Comparison of ENCODE assay signal across 2 cellular contexts in genomic region chr3:133841196-133841595, GRCh38.
TF ChIP-seq lines count a peak whose summit lies in the region.

No MANE protein-coding gene starts in this region.

TF ChIP-seq in HEK293, 187 proteins besides CTCF, POLR2A, EP300 and RAD21:
- TF ChIP-seq, protein P1, sequence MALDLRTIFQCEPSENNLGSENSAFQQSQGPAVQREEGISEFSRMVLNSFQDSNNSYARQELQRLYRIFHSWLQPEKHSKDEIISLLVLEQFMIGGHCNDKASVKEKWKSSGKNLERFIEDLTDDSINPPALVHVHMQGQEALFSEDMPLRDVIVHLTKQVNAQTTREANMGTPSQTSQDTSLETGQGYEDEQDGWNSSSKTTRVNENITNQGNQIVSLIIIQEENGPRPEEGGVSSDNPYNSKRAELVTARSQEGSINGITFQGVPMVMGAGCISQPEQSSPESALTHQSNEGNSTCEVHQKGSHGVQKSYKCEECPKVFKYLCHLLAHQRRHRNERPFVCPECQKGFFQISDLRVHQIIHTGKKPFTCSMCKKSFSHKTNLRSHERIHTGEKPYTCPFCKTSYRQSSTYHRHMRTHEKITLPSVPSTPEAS (tag by site-specific recombination; IDR thresholded peaks at IDR 0.05) = peak; percentile 17; the same call in 1 of the 2 replicates
- no peak for TF ChIP-seq ZNF660 (tag by site-specific recombination; IDR thresholded peaks at IDR 0.05)
TF ChIP-seq in HEK293: peak in this region for 1.

TF ChIP-seq in H1, 55 proteins besides CTCF, POLR2A, EP300 and RAD21:
- no peak for TF ChIP-seq SP1 (IDR thresholded peaks at IDR 0.05; ENCODE audit: low read depth, low read length)
- TF ChIP-seq NANOG (IDR thresholded peaks at IDR 0.05; ENCODE audit: insufficient read depth, low read depth, low read length, poor library complexity, severe bottlenecking) = no peak
- TF ChIP-seq CBX5 (IDR thresholded peaks at IDR 0.05; ENCODE audit: low read depth, low read length) = no peak
- no peak for TF ChIP-seq FOSL1 (IDR thresholded peaks at IDR 0.05; ENCODE audit: insufficient read depth, low read depth, low read length)
- no peak for TF ChIP-seq CREB1 (IDR thresholded peaks at IDR 0.05)
- no peak for TF ChIP-seq TAF7 (optimal IDR thresholded peaks at IDR 0.05; ENCODE audit: borderline replicate concordance, low read depth, low read length)
- no peak for TF ChIP-seq SIX5 (IDR thresholded peaks at IDR 0.05; ENCODE audit: low read depth, low read length)
- no peak for TF ChIP-seq TCF12 (IDR thresholded peaks at IDR 0.05; ENCODE audit: low read depth, low read length)
- TF ChIP-seq POU5F1 (IDR thresholded peaks at IDR 0.05; ENCODE audit: low read depth, low read length) = no peak
- TF ChIP-seq RXRA (IDR thresholded peaks at IDR 0.05; ENCODE audit: insufficient read depth, low read depth, low read length) = no peak
- TF ChIP-seq PHF8 (conservative IDR thresholded peaks at IDR 0.05; ENCODE audit: low read depth, low read length) = no peak
- no peak for TF ChIP-seq TEAD4 (IDR thresholded peaks at IDR 0.05; ENCODE audit: low read depth, low read length)
- no peak for TF ChIP-seq CEBPB (IDR thresholded peaks at IDR 0.05; ENCODE audit: low read depth, low read length)
- no peak for TF ChIP-seq SUZ12 (IDR thresholded peaks at IDR 0.05; ENCODE audit: low read length)
- TF ChIP-seq KDM1A (IDR thresholded peaks at IDR 0.05; ENCODE audit: borderline replicate concordance, low read length) = no peak
- TF ChIP-seq YY1 (IDR thresholded peaks at IDR 0.05; ENCODE audit: low read depth, low read length) = no peak
- TF ChIP-seq GABPA (IDR thresholded peaks at IDR 0.05; ENCODE audit: borderline replicate concordance, insufficient read depth, low read length) = no peak
